Comparison of ENCODE assay signal across 13 cellular contexts in genomic region chr14:102408729-102409128, GRCh38. TPM values are rescaled to one million over a fixed set of nuclear protein-coding genes. Genes with fewer than 3 reads are reported as not detected.
A peak's percentile ranks its signal among the peaks of the same experiment; 100 is the strongest.
DNase-seq lines count a peak whose midpoint lies in the region; ATAC-seq and TF ChIP-seq lines count a peak whose summit lies in the region.
"Had no signal": no experiment of that assay in that cellular context is flagged by ENCODE, and none has a peak within 500 bp of the region (broad histone marks: within the 10 kb centered on the region; RNA-seq: fewer than 3 reads in every experiment).

No MANE protein-coding gene starts in this region.

- DNase-seq in DMS53 treated with DMSO at 0.1 percent for 48 hours (lab: John Stamatoyannopoulos, UW; ENCODE audit: unreplicated experiment) = peak; percentile 34
- peak; percentile 8 for DNase-seq in NAMALWA (ENCODE audit: low spot score)
- no peak for DNase-seq in esophagus muscularis mucosa (ENCODE audit: extremely low spot score)
- DNase-seq in GM03348 (ENCODE audit: low spot score) = no peak
- DNase-seq in CD1c-positive myeloid dendritic cell (ENCODE audit: extremely low spot score) = no peak
- DNase-seq: activated CD4-positive, alpha-beta T cell treated with anti-CD3 and anti-CD28 coated beads for 48 hours; activated T-cell treated with anti-CD3 and anti-CD28 coated beads, Interleukin-2, amount 50 U/mL, for 48 hours; amygdala; KBM-7; spleen had no signal

- no peak for ATAC-seq in GM19395 (IDR thresholded peaks at IDR 0.05; ENCODE audit: unreplicated experiment)
- ATAC-seq in GM18909 (IDR thresholded peaks at IDR 0.05; ENCODE audit: poor library complexity, unreplicated experiment) = no peak

- H3K4me3 ChIP-seq in esophagus muscularis mucosa = no peak overlapping the region
- no peak overlapping the region for H3K4me3 ChIP-seq in neutrophil (ENCODE audit: low read depth in 1 of 2, low read length in 1 of 2)
- H3K4me3 ChIP-seq: spleen had no signal

- peaks cover 0 to 1% (median 0%) of the 10 kb centered on the region in 4 donors for H3K9me3 ChIP-seq in esophagus muscularis mucosa
- H3K9me3 ChIP-seq in neutrophil = no peaks in the 10 kb centered on the region

- H3K4me1 ChIP-seq in esophagus muscularis mucosa (peaks cover 28 to 38% (median 34%) of the 10 kb centered on the region in 4 donors), neutrophil (ENCODE audit: control insufficient read depth in 1 of 2, insufficient read depth in 1 of 2, low read depth in 1 of 2, low read length in 1 of 2) (peaks cover 0 to 3% of the 10 kb centered on the region in 2 experiments)
- H3K4me1 ChIP-seq: spleen had no signal

- H3K27ac ChIP-seq in esophagus muscularis mucosa (replicated peaks in 1 of 4) (peak overlapping the region; percentile 89 to 92 (median 92)), neutrophil (peak overlapping the region; percentile 64)
- H3K27ac ChIP-seq: spleen had no signal

- no peak for TF ChIP-seq POLR2A in esophagus muscularis mucosa (IDR thresholded peaks at IDR 0.05; ENCODE audit: low read depth)

- H3K36me3 ChIP-seq in esophagus muscularis mucosa = peaks cover 0 to 23% (median 13%) of the 10 kb centered on the region in 4 donors
- H3K36me3 ChIP-seq in neutrophil = peaks cover 51% of the 10 kb centered on the region

- TF ChIP-seq EP300 in esophagus muscularis mucosa (IDR thresholded peaks at IDR 0.05) = peak; percentile 35

- TF ChIP-seq CTCF in esophagus muscularis mucosa (IDR thresholded peaks at IDR 0.05) (no peak), neutrophil (IDR thresholded peaks at IDR 0.05) (no peak)

- no peaks in the 10 kb centered on the region for H3K27me3 ChIP-seq in esophagus muscularis mucosa
- no peaks in the 10 kb centered on the region for H3K27me3 ChIP-seq in neutrophil
- H3K27me3 ChIP-seq: spleen had no signal

- intact Hi-C loops in esophagus muscularis mucosa (cut with DNase I) = no loop called here

RNA-seq across cellular contexts. Expression of gene TECPR2, which starts 46.0 kb away (rescaled TPM):
- 10 to 100 TPM; 28.7 to 54.8 (median 36.6) TPM for total RNA-seq in esophagus muscularis mucosa

RNA-seq across cellular contexts. Expression of gene CINP, which starts 46.0 kb away (rescaled TPM):
- 10 to 100 TPM; 21.6 to 27.7 (median 25.4) TPM for total RNA-seq in esophagus muscularis mucosa

Comparison
In these comparisons a context has a peak if more than half of its experiments do, and no peak if none do; other contexts are left out.
1. DNase-seq: peak in DMS53 treated with DMSO at 0.1 percent for 48 hours (single experiment) and NAMALWA (single experiment); none in esophagus muscularis mucosa (single experiment), GM03348 (single experiment) and CD1c-positive myeloid dendritic cell (single experiment).